ENCODE assay signal across 1 cellular context in the genomic region with DNA sequence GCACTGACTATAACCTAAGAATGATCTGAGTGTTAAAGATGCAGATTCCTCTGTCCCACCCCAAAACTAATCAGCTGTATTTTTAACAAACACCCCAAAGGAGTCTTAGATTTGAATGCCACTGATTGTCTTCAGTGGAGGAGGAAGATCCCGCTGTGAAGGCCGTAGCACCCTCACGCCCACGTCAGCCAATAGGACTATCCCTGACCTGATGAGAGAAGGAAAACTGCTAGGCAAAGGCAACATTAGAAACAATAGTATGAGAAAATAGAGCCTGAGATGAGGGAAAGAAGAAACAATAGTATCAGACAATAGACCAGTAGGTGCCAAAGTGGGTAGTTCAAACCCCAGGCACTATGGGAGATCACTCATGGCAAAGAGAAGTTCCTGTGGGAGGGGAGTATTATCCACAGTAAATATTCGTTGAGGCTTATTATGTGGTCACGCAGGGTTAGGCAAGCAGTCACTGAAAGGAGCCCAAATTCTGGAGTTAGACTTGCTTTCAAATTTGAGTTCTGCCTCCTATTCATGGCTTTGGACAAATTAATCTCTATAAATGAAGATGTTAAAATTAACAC.
TF ChIP-seq lines count a peak whose summit lies in the region.

No MANE protein-coding gene starts in this region.

TF ChIP-seq in GM12878, 131 proteins besides CTCF, POLR2A, EP300 and RAD21 (continued from another document):
- TF ChIP-seq, protein P1, sequence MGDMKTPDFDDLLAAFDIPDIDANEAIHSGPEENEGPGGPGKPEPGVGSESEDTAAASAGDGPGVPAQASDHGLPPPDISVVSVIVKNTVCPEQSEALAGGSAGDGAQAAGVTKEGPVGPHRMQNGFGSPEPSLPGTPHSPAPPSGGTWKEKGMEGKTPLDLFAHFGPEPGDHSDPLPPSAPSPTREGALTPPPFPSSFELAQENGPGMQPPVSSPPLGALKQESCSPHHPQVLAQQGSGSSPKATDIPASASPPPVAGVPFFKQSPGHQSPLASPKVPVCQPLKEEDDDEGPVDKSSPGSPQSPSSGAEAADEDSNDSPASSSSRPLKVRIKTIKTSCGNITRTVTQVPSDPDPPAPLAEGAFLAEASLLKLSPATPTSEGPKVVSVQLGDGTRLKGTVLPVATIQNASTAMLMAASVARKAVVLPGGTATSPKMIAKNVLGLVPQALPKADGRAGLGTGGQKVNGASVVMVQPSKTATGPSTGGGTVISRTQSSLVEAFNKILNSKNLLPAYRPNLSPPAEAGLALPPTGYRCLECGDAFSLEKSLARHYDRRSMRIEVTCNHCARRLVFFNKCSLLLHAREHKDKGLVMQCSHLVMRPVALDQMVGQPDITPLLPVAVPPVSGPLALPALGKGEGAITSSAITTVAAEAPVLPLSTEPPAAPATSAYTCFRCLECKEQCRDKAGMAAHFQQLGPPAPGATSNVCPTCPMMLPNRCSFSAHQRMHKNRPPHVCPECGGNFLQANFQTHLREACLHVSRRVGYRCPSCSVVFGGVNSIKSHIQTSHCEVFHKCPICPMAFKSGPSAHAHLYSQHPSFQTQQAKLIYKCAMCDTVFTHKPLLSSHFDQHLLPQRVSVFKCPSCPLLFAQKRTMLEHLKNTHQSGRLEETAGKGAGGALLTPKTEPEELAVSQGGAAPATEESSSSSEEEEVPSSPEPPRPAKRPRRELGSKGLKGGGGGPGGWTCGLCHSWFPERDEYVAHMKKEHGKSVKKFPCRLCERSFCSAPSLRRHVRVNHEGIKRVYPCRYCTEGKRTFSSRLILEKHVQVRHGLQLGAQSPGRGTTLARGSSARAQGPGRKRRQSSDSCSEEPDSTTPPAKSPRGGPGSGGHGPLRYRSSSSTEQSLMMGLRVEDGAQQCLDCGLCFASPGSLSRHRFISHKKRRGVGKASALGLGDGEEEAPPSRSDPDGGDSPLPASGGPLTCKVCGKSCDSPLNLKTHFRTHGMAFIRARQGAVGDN (IDR thresholded peaks at IDR 0.05) = peak; percentile 6; the same call in 1 of the 2 replicates
- no peak for TF ChIP-seq ATF7 (IDR thresholded peaks at IDR 0.05; ENCODE audit: low read depth)
- 0 out of 2 replicates have a peak, but pooled peaks have one; percentile 45 for TF ChIP-seq LARP7 (IDR thresholded peaks at IDR 0.05)
- peak; percentile 64 for TF ChIP-seq POLR2AphosphoS5 (IDR thresholded peaks at IDR 0.05; ENCODE audit: low read length)
- peak; percentile 31; the same call in 1 of the 2 replicates for TF ChIP-seq ZBED1 (IDR thresholded peaks at IDR 0.05; ENCODE audit: borderline replicate concordance)
- TF ChIP-seq NR2F1 (conservative IDR thresholded peaks at IDR 0.05) = no peak
